ENCODE assay signal across 18 cellular contexts in the genomic region with DNA sequence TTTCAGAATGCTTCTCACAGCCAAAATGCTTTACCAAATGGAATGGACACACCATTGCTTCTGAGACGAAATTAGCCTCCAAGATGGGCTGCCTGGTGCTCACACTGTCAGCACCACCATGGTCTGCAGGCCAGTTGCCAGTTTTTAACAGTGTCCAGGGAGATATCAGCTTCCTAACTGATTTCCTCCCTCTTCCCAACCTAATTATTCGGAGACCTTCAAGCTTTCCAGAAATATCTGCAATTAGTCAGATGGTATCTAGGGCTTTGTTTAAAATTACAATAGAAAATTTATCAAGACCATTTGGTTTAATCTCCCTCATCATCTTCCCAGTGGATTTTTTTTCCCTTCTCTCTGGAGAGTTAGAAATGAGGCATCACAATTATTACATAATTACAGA.
"Had no signal": no experiment of that assay in that cellular context is flagged by ENCODE, and none has a peak within 500 bp of the region (broad histone marks: within the 10 kb centered on the region; RNA-seq: fewer than 3 reads in every experiment).

No MANE protein-coding gene starts in this region.

- H3K36me3 ChIP-seq: esophagus muscularis mucosa, gastroesophageal sphincter, heart right ventricle, left lung, lower lobe of right lung had no signal

- H3K27me3 ChIP-seq: esophagus muscularis mucosa, gastroesophageal sphincter, heart right ventricle, left lung had no signal

- H3K4me3 ChIP-seq: coronary artery, dorsolateral prefrontal cortex, esophagus muscularis mucosa, gastroesophageal sphincter, heart right ventricle, left lung, lower lobe of right lung, mucosa of descending colon had no signal

- H3K9me3 ChIP-seq: esophagus muscularis mucosa, gastroesophageal sphincter, left lung, lower lobe of right lung, mucosa of descending colon had no signal

- ATAC-seq: foreskin keratinocyte, gastroesophageal sphincter, heart right ventricle, left lung, left ventricle myocardium superior, lower lobe of right lung, mucosa of descending colon had no signal

- DNase-seq: dermis blood vessel endothelial cell; dorsolateral prefrontal cortex; effector CD4-positive, alpha-beta T cell; effector memory CD4-positive, alpha-beta T cell; foreskin keratinocyte; head of caudate nucleus; heart right ventricle; hippocampal formation; left cardiac atrium; left lung; left ventricle myocardium superior; lower lobe of right lung; mesenchymal stem cell; mucosa of descending colon; naive B cell had no signal

- H3K4me1 ChIP-seq: esophagus muscularis mucosa, foreskin keratinocyte, gastroesophageal sphincter, left lung, lower lobe of right lung had no signal
